In genomic region chr7:67487316-67487715, GRCh38 we compare ENCODE assay signal across 27 cellular contexts.
"Had no signal": no experiment of that assay in that cellular context is flagged by ENCODE, and none has a peak within 500 bp of the region (broad histone marks: within the 10 kb centered on the region; RNA-seq: fewer than 3 reads in every experiment).

No MANE protein-coding gene starts in this region.

- H3K9me3 ChIP-seq: prostate gland, thyroid gland had no signal

- H3K27ac ChIP-seq: esophagus muscularis mucosa, foreskin keratinocyte, gastroesophageal sphincter, heart left ventricle, hepatocyte, left lung, neural progenitor cell, prostate gland, right atrium auricular region, stomach, thyroid gland had no signal

- ATAC-seq: foreskin keratinocyte; gastroesophageal sphincter; heart left ventricle; left cardiac atrium; left lung; naive thymus-derived CD4-positive, alpha-beta T cell; sciatic nerve; stimulated activated effector memory CD8-positive, alpha-beta T cell treated with anti-CD3 and anti-CD28 coated beads, Interleukin-12 subunit alpha, Interleukin-12 subunit beta, amount 100 ng/mL, for 72 hours had no signal

- H3K9ac ChIP-seq: neural progenitor cell had no signal

- H3K4me1 ChIP-seq: foreskin keratinocyte, prostate gland, right atrium auricular region had no signal

- H3K79me2 ChIP-seq: hepatocyte had no signal

- H3K9me3 Mint-ChIP-seq: dendritic cell treated with granulocyte-macrophage colony-stimulating factor and Interleukin-4, amounts not matched to agents 40 ng/mL and 50 ng/mL, for 4 days had no signal

- H3K4me2 ChIP-seq: hepatocyte, neural progenitor cell, smooth muscle cell had no signal

- H3K27me3 Mint-ChIP-seq: dendritic cell treated with granulocyte-macrophage colony-stimulating factor and Interleukin-4, amounts not matched to agents 40 ng/mL and 50 ng/mL, for 4 days had no signal

- H3K4me3 ChIP-seq: esophagus muscularis mucosa, gastroesophageal sphincter, heart left ventricle, hepatocyte, left lung, neural progenitor cell, prostate gland, right atrium auricular region, smooth muscle cell, stomach, thyroid gland had no signal

- H3K36me3 ChIP-seq: esophagus muscularis mucosa, gastroesophageal sphincter, heart left ventricle, left lung, neural progenitor cell, prostate gland, right atrium auricular region, stomach, thyroid gland had no signal

- H3K36me3 Mint-ChIP-seq: naive thymus-derived CD4-positive, alpha-beta T cell; stimulated activated effector memory CD8-positive, alpha-beta T cell treated with anti-CD3 and anti-CD28 coated beads, Interleukin-12 subunit alpha, Interleukin-12 subunit beta, amount 100 ng/mL, for 72 hours had no signal

- H3K4me1 Mint-ChIP-seq: stimulated activated effector memory CD8-positive, alpha-beta T cell treated with anti-CD3 and anti-CD28 coated beads, Interleukin-12 subunit alpha, Interleukin-12 subunit beta, amount 100 ng/mL, for 72 hours had no signal

- H3K27me3 ChIP-seq: esophagus muscularis mucosa, foreskin keratinocyte, gastroesophageal sphincter, heart left ventricle, hepatocyte, left lung, neural progenitor cell, right atrium auricular region, stomach, thyroid gland had no signal

- H3K4me3 Mint-ChIP-seq: dendritic cell treated with granulocyte-macrophage colony-stimulating factor and Interleukin-4, amounts not matched to agents 40 ng/mL and 50 ng/mL, for 4 days; naive thymus-derived CD4-positive, alpha-beta T cell; nephron; neural progenitor cell; stimulated activated effector memory CD8-positive, alpha-beta T cell treated with anti-CD3 and anti-CD28 coated beads, Interleukin-12 subunit alpha, Interleukin-12 subunit beta, amount 100 ng/mL, for 72 hours had no signal

- H3K27ac Mint-ChIP-seq: dendritic cell treated with granulocyte-macrophage colony-stimulating factor and Interleukin-4, amounts not matched to agents 40 ng/mL and 50 ng/mL, for 4 days; naive thymus-derived CD4-positive, alpha-beta T cell; nephron; neural progenitor cell; stimulated activated effector memory CD8-positive, alpha-beta T cell treated with anti-CD3 and anti-CD28 coated beads, Interleukin-12 subunit alpha, Interleukin-12 subunit beta, amount 100 ng/mL, for 72 hours had no signal

- FAIRE-seq: endothelial cell of umbilical vein had no signal

- H2AFZ ChIP-seq: hepatocyte, neural progenitor cell had no signal

- DNase-seq: effector memory CD4-positive, alpha-beta T cell; foreskin keratinocyte; heart left ventricle; left cardiac atrium; left lung; mesenchymal stem cell; midbrain; naive thymus-derived CD4-positive, alpha-beta T cell; nucleus accumbens; stimulated activated CD4-positive, alpha-beta T cell treated with anti-CD3 and anti-CD28 coated beads, Interleukin-2, amount 100 ng/mL, for 24 hours; stimulated activated CD4-positive, alpha-beta T cell treated with anti-CD3 and anti-CD28 coated beads, Interleukin-4, amount 100 ng/mL, for 24 hours; stimulated activated naive CD4-positive, alpha-beta T cell treated with Interleukin-2 at 50 U/mL for 16 hours; stomach; thyroid gland; trophoblast cell had no signal
